In genomic region chr20:38926934-38927616, GRCh38 we compare ENCODE assay signal across 7 cellular contexts. TPM values are rescaled to one million over a fixed set of nuclear protein-coding genes. Genes with fewer than 3 reads are reported as not detected.
DNase-seq lines count a peak whose midpoint lies in the region; ATAC-seq and TF ChIP-seq lines count a peak whose summit lies in the region.

No MANE protein-coding gene starts in this region.

- H3K27me3 ChIP-seq in iPS-18a (ENCODE audit: control insufficient read depth, insufficient read depth, low read length) (no peaks in the 10 kb centered on the region), suprapubic skin (peaks cover 4% of the 10 kb centered on the region), body of pancreas (no peaks in the 10 kb centered on the region)

- peaks cover 5% of the 10 kb centered on the region for H3K36me3 ChIP-seq in iPS-18a (ENCODE audit: control insufficient read depth, low read depth, low read length)
- no peaks in the 10 kb centered on the region for H3K36me3 ChIP-seq in suprapubic skin
- no peaks in the 10 kb centered on the region for H3K36me3 ChIP-seq in body of pancreas (replicated peaks in 1 of 2; ENCODE audit: insufficient read depth in 1 of 2, low read depth in 2 of 2)

- no peaks in the 10 kb centered on the region for H3K27me3 Mint-ChIP-seq in activated CD4-positive, alpha-beta memory T cell treated with anti-CD3 and anti-CD28 coated beads, Interleukin-2, amount 10 ng/mL, durations not matched to agents 7 days and 5 days

- H3K4me1 Mint-ChIP-seq in activated CD4-positive, alpha-beta memory T cell treated with anti-CD3 and anti-CD28 coated beads, Interleukin-2, amount 10 ng/mL, durations not matched to agents 7 days and 5 days = peaks cover 46% of the 10 kb centered on the region

- peak; percentile 13 for ATAC-seq in GM18505 (IDR thresholded peaks at IDR 0.05; ENCODE audit: unreplicated experiment)
- peak; percentile 1 for ATAC-seq in HG02798 (IDR thresholded peaks at IDR 0.05; ENCODE audit: poor library complexity, unreplicated experiment)
- no peak for ATAC-seq in body of pancreas

- peaks cover 35% of the 10 kb centered on the region for H3K36me3 Mint-ChIP-seq in activated CD4-positive, alpha-beta memory T cell treated with anti-CD3 and anti-CD28 coated beads, Interleukin-2, amount 10 ng/mL, durations not matched to agents 7 days and 5 days (ENCODE audit: low read depth)

- H3K4me3 ChIP-seq in iPS-18a (ENCODE audit: low read length) = peak overlapping the region; percentile 67
- H3K4me3 ChIP-seq in suprapubic skin = peak overlapping the region; percentile 62
- H3K4me3 ChIP-seq in body of pancreas = peak overlapping the region in 1 of 2 donors; percentile 41

- peak overlapping the region; percentile 62 for H3K27ac Mint-ChIP-seq in activated CD4-positive, alpha-beta memory T cell treated with anti-CD3 and anti-CD28 coated beads, Interleukin-2, amount 10 ng/mL, durations not matched to agents 7 days and 5 days

- H3K4me1 ChIP-seq in iPS-18a (ENCODE audit: control insufficient read depth, low read depth, low read length) (peaks cover 7% of the 10 kb centered on the region), suprapubic skin (peaks cover 19% of the 10 kb centered on the region), body of pancreas (peaks cover 14% of the 10 kb centered on the region)

- CTCF ChIA-PET in activated CD4-positive, alpha-beta memory T cell treated with anti-CD3 and anti-CD28 coated beads, Interleukin-2, amount 10 ng/mL, durations not matched to agents 7 days and 5 days (lab: Charles Lee) = interaction anchor here (0.7 to 4.9 kb wide), 9 partner anchors 9 to 177 kb away, joined by 3 to 50 read pairs (median 4); partner anchors contain the start of gene DHX35

- H3K4me3 Mint-ChIP-seq in activated CD4-positive, alpha-beta memory T cell treated with anti-CD3 and anti-CD28 coated beads, Interleukin-2, amount 10 ng/mL, durations not matched to agents 7 days and 5 days = peak overlapping the region; percentile 81

- POLR2A ChIA-PET in activated CD4-positive, alpha-beta memory T cell treated with anti-CD3 and anti-CD28 coated beads, Interleukin-2, amount 10 ng/mL, durations not matched to agents 7 days and 5 days (lab: Charles Lee) = interaction anchor here (0.7 to 5.5 kb wide), 20 partner anchors 9 to 492 kb away, joined by 3 to 65 read pairs (median 4); partner anchors contain the start of genes ACTR5, DHX35, PPP1R16B and SNHG17

- H3K27ac ChIP-seq in iPS-18a (ENCODE audit: low read length) (no peak overlapping the region), suprapubic skin (no peak overlapping the region), body of pancreas (no peak overlapping the region)

- no peaks in the 10 kb centered on the region for H3K9me3 Mint-ChIP-seq in activated CD4-positive, alpha-beta memory T cell treated with anti-CD3 and anti-CD28 coated beads, Interleukin-2, amount 10 ng/mL, durations not matched to agents 7 days and 5 days

- TF ChIP-seq CTCF in suprapubic skin (IDR thresholded peaks at IDR 0.05) (no peak), body of pancreas (IDR thresholded peaks at IDR 0.05) (no peak)

- H3K9me3 ChIP-seq in iPS-18a (ENCODE audit: control insufficient read depth, low read depth, low read length) (no peaks in the 10 kb centered on the region), suprapubic skin (no peaks in the 10 kb centered on the region), body of pancreas (no peaks in the 10 kb centered on the region)

- no peak for TF ChIP-seq EP300 in suprapubic skin (IDR thresholded peaks at IDR 0.05)

- no peak for TF ChIP-seq POLR2A in GM18505 (IDR thresholded peaks at IDR 0.05; ENCODE audit: borderline replicate concordance, extremely low read depth, insufficient read depth, insufficient read length)
- TF ChIP-seq POLR2A in suprapubic skin (IDR thresholded peaks at IDR 0.05) = no peak
- TF ChIP-seq POLR2A in body of pancreas (IDR thresholded peaks at IDR 0.05) = no peak

- DNase-seq in activated CD4-positive, alpha-beta memory T cell treated with anti-CD3 and anti-CD28 coated beads, Interleukin-2, amount 10 ng/mL, durations not matched to agents 7 days and 5 days = no peak
- no peak for DNase-seq in suprapubic skin (ENCODE audit: low spot score in 2 of 2)
- DNase-seq in cortex of kidney (lab: John Stamatoyannopoulos, UW) = no peak
- no peak for DNase-seq in body of pancreas

- intact Hi-C loops in body of pancreas (cut with DNase I) = no loop called here

- H3K9ac ChIP-seq in iPS-18a (ENCODE audit: low read length) = peak overlapping the region; percentile 78

- WGBS in suprapubic skin = 8% methylated on average over 17 of the region's 27 CpGs
- 10 to 29% methylated on average over 11 to 27 of the region's 27 CpGs for WGBS in body of pancreas, 2 donors

RNA-seq across cellular contexts. Expression of gene FAM83D, which starts 0.9 kb away (rescaled TPM):
- total RNA-seq in activated CD4-positive, alpha-beta memory T cell treated with anti-CD3 and anti-CD28 coated beads, Interleukin-2, amount 10 ng/mL, durations not matched to agents 7 days and 5 days = 10 to 100 TPM; 18.9 to 19.9 TPM
- 10 to 100 TPM in 2 of 4 donors, 1 to 10 TPM in 2; 3.9 to 15.8 (median 11.6) TPM for total RNA-seq in suprapubic skin
- total RNA-seq in body of pancreas = under 1 TPM in 1 of 2 donors, not detected in 1; 0.52 TPM

RNA-seq across cellular contexts. Expression of gene DHX35, which starts 35.1 kb away (rescaled TPM):
- 1 to 10 TPM; 7.1 to 7.2 TPM for total RNA-seq in activated CD4-positive, alpha-beta memory T cell treated with anti-CD3 and anti-CD28 coated beads, Interleukin-2, amount 10 ng/mL, durations not matched to agents 7 days and 5 days
- 10 to 100 TPM in 2 of 4 donors, 1 to 10 TPM in 2; 8.4 to 22.9 (median 11.9) TPM for total RNA-seq in suprapubic skin
- total RNA-seq in body of pancreas = 1 to 10 TPM; 6.9 to 7.3 TPM
